In the genomic region with DNA sequence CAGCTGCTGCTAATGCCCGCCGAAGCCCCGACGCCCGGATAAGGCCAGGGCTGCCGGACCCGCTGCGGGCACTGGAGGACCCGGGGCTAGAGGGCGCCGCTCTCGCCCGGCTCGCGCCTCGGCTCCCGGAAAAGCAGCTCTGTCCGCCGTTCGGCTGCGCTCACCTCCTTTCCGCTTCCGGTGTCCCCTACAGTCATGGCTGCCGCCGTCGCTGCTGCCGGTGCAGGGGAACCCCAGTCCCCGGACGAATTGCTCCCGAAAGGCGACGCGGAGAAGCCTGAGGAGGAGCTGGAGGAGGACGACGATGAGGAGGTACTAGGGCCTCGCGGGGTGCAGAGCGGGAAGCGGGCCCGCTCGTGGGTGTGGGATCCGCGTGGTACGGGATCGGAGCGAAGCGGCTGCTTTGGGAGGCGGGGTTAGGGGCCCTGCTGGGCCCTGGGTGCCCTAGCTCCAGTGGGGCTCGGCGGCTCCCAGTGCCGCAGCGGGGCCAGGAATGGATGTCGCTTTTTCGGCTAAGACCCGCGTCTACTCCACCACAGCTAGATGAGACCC, we compare ENCODE assay signal across 8 cellular contexts. TPM values are rescaled to one million over a fixed set of nuclear protein-coding genes. Genes with fewer than 3 reads are reported as not detected.
A peak's percentile ranks its signal among the peaks of the same experiment; 100 is the strongest.
DNase-seq lines count a peak whose midpoint lies in the region; ATAC-seq and TF ChIP-seq lines count a peak whose summit lies in the region.

Gene TOMM22, plus strand, starts transcription at position 174 of the 552 bp plus-strand sequence. Its CDS starts 22 bp downstream, at position 196.

- H3K4ac ChIP-seq in trophoblast cell (ENCODE audit: low read depth, low read length) = peak within 1 kb of the TSS; percentile 93

- no peaks in the 10 kb centered on the region for H3K9me2 ChIP-seq in SU-DHL-6 (replicated peaks; ENCODE audit: insufficient read depth, low read length)

- H3K27me3 Mint-ChIP-seq in activated naive CD8-positive, alpha-beta T cell treated with anti-CD3 and anti-CD28 coated beads, Interleukin-2, amount 10 ng/mL, durations not matched to agents 7 days and 5 days = no peaks in the 10 kb centered on the region

- intact Hi-C loops in Right ventricle myocardium superior (cut with DNase I) (no loop called here), transverse colon (cut with DNase I; ENCODE audit: low total_unique reads) (no loop called here)

- H3K79me2 ChIP-seq in SU-DHL-6 (ENCODE audit: insufficient read depth, low read length) = peaks cover 10% of the 10 kb centered on the region
- peaks cover 3% of the 10 kb centered on the region for H3K79me2 ChIP-seq in trophoblast cell (ENCODE audit: control insufficient read depth, insufficient read depth, low read length, poor library complexity)

- peak within 1 kb of the TSS; percentile 99 for H4K8ac ChIP-seq in trophoblast cell (ENCODE audit: low read depth, low read length)

- POLR2A ChIA-PET in activated naive CD8-positive, alpha-beta T cell treated with anti-CD3 and anti-CD28 coated beads, Interleukin-2, amount 10 ng/mL, durations not matched to agents 7 days and 5 days (lab: Charles Lee) = interaction anchor here (0.7 to 2.9 kb wide), 16 partner anchors 8 to 1025 kb away, joined by 3 to 33 read pairs (median 5); partner anchors contain the start of genes ANKRD54, C22orf23, CBY1 and DMC1

- peak within 1 kb of the TSS; percentile 74 for H4K91ac ChIP-seq in trophoblast cell (ENCODE audit: low read depth, low read length)

- TF ChIP-seq EP300 in transverse colon (IDR thresholded peaks at IDR 0.05; ENCODE audit: low read depth) = no peak

- peaks cover 4% of the 10 kb centered on the region for H3K79me1 ChIP-seq in trophoblast cell (ENCODE audit: low read length)

- H3K27ac ChIP-seq in SU-DHL-6 (ENCODE audit: low read depth, low read length) = no peak within 1 kb of the TSS; the same call in 1 of the 2 replicates
- H3K27ac ChIP-seq in trophoblast cell (ENCODE audit: low read depth, low read length) = no peak within 1 kb of the TSS
- peak within 1 kb of the TSS; percentile 76 to 86 (median 84) for H3K27ac ChIP-seq in transverse colon

- no CpG with 5 or more reads among the region's 56 CpGs for WGBS in trophoblast cell (ENCODE audit: extremely low coverage, insufficient coverage, insufficient read length)
- WGBS in transverse colon (ENCODE audit: low coverage in 1 of 2), 2 donors = 1% methylated on average over 56 of the region's 56 CpGs; no CpG with 5 or more reads in 1 of the 2 donors

- H2AFZ ChIP-seq in SU-DHL-6 (ENCODE audit: low read depth, low read length, severe bottlenecking) = peak within 1 kb of the TSS; percentile 80
- peak within 1 kb of the TSS; percentile 92 for H2AFZ ChIP-seq in trophoblast cell (ENCODE audit: insufficient read depth, low read length, poor library complexity)

- no peak within 1 kb of the TSS for H3K23ac ChIP-seq in trophoblast cell (ENCODE audit: low read length)

- peak within 1 kb of the TSS; percentile 98 for H3K27ac Mint-ChIP-seq in activated naive CD8-positive, alpha-beta T cell treated with anti-CD3 and anti-CD28 coated beads, Interleukin-2, amount 10 ng/mL, durations not matched to agents 7 days and 5 days

- H2BK12ac ChIP-seq in trophoblast cell (ENCODE audit: low read length) = no peak within 1 kb of the TSS

- H3K4me3 ChIP-seq in SU-DHL-6 (ENCODE audit: insufficient read depth, low read length, poor library complexity, severe bottlenecking) (peak within 1 kb of the TSS; percentile 72), trophoblast cell (ENCODE audit: low read depth, low read length) (peak within 1 kb of the TSS; percentile 100), transverse colon (peak within 1 kb of the TSS; percentile 63 to 96 (median 82))

- peaks cover 20% of the 10 kb centered on the region for H3K4me1 Mint-ChIP-seq in activated naive CD8-positive, alpha-beta T cell treated with anti-CD3 and anti-CD28 coated beads, Interleukin-2, amount 10 ng/mL, durations not matched to agents 7 days and 5 days

- 0 out of 2 replicates have a peak, but pooled peaks cover 5% of the 10 kb centered on the region for H3K36me3 ChIP-seq in SU-DHL-6 (ENCODE audit: low read length)
- H3K36me3 ChIP-seq in trophoblast cell (ENCODE audit: control insufficient read depth in 1 of 2, insufficient read depth in 2 of 2, low read length in 2 of 2) = peaks cover 22 to 30% of the 10 kb centered on the region in 2 experiments
- peaks cover 0 to 23% (median 10%) of the 10 kb centered on the region in 4 donors for H3K36me3 ChIP-seq in transverse colon

- TF ChIP-seq CTCF in SU-DHL-6 (IDR thresholded peaks at IDR 0.05; ENCODE audit: insufficient read depth, low read length, poor library complexity, severe bottlenecking) (peak; percentile 85), transverse colon (IDR thresholded peaks at IDR 0.05) (peak in 4 of 5 experiments; percentile 41 to 50 (median 42))

- in situ Hi-C loops in transverse colon (cut with MboI; ENCODE audit: low pct_ligation_motif_present in 1 of 4, low pct_unique_long_range_greater_than_20kb in 1 of 4, low sequenced_read_pairs in 3 of 4) = no loop called here

- peaks cover 14% of the 10 kb centered on the region for H3K36me3 Mint-ChIP-seq in activated naive CD8-positive, alpha-beta T cell treated with anti-CD3 and anti-CD28 coated beads, Interleukin-2, amount 10 ng/mL, durations not matched to agents 7 days and 5 days

- H3K27me3 ChIP-seq in SU-DHL-6 (ENCODE audit: low read length) (no peaks in the 10 kb centered on the region), trophoblast cell (ENCODE audit: insufficient read depth, low read length) (no peaks in the 10 kb centered on the region), transverse colon (no peaks in the 10 kb centered on the region)

- H4K12ac ChIP-seq in trophoblast cell (ENCODE audit: low read depth, low read length) = peak within 1 kb of the TSS; percentile 98

- H3K4me3 Mint-ChIP-seq in activated naive CD8-positive, alpha-beta T cell treated with anti-CD3 and anti-CD28 coated beads, Interleukin-2, amount 10 ng/mL, durations not matched to agents 7 days and 5 days = peak within 1 kb of the TSS; percentile 100

- ATAC-seq in HG02588 (IDR thresholded peaks at IDR 0.05; ENCODE audit: unreplicated experiment) (peak; percentile 89), Right ventricle myocardium superior (ENCODE audit: poor library complexity) (peak; percentile 100)
- peak; percentile 96 for ATAC-seq in activated naive CD8-positive, alpha-beta T cell treated with anti-CD3 and anti-CD28 coated beads, Interleukin-2, amount 10 ng/mL, durations not matched to agents 7 days and 5 days (ENCODE audit: low read depth)

- H3K4me2 ChIP-seq in SU-DHL-6 (ENCODE audit: low read depth, low read length, poor library complexity, severe bottlenecking) (peak within 1 kb of the TSS; percentile 90), trophoblast cell (ENCODE audit: low read length) (peak within 1 kb of the TSS; percentile 94)

- H3K9me3 ChIP-seq in SU-DHL-6 (ENCODE audit: insufficient read depth, low read length) = no peaks in the 10 kb centered on the region
- no peaks in the 10 kb centered on the region for H3K9me3 ChIP-seq in trophoblast cell (ENCODE audit: insufficient read depth, low read depth, low read length)
- no peaks in the 10 kb centered on the region for H3K9me3 ChIP-seq in transverse colon

- no peaks in the 10 kb centered on the region for H3K9me3 Mint-ChIP-seq in activated naive CD8-positive, alpha-beta T cell treated with anti-CD3 and anti-CD28 coated beads, Interleukin-2, amount 10 ng/mL, durations not matched to agents 7 days and 5 days

- no peaks in the 10 kb centered on the region; the same call in 1 of the 2 replicates for H3F3A ChIP-seq in SU-DHL-6 (ENCODE audit: insufficient read depth)

- H3K9ac ChIP-seq in SU-DHL-6 (ENCODE audit: low read length) (peak within 1 kb of the TSS; percentile 76), trophoblast cell (ENCODE audit: low read length) (peak within 1 kb of the TSS; percentile 100)

- DNase-seq in NCI-H1092 treated with DMSO at 0.1 percent for 48 hours (lab: John Stamatoyannopoulos, UW) (peak; percentile 88), Right ventricle myocardium superior (peak; percentile 94), trophoblast cell (peak; percentile 86 to 89), transverse colon (peak; percentile 91)
- peak; percentile 87 for DNase-seq in activated naive CD8-positive, alpha-beta T cell treated with anti-CD3 and anti-CD28 coated beads, Interleukin-2, amount 10 ng/mL, durations not matched to agents 7 days and 5 days

- peak; percentile 84 for TF ChIP-seq POLR2A in GM10847 (IDR thresholded peaks at IDR 0.05; ENCODE audit: extremely low read depth, insufficient read length)
- TF ChIP-seq POLR2A in transverse colon (IDR thresholded peaks at IDR 0.05) = peak; percentile 85

- H4K20me1 ChIP-seq in SU-DHL-6 (ENCODE audit: low read depth, low read length) = no peaks in the 10 kb centered on the region

- H3K14ac ChIP-seq in trophoblast cell (ENCODE audit: low read length) = peak within 1 kb of the TSS; percentile 95

- peak within 1 kb of the TSS; percentile 57 for H2AK5ac ChIP-seq in trophoblast cell (ENCODE audit: low read length)

- peak within 1 kb of the TSS; percentile 0 for H2BK5ac ChIP-seq in trophoblast cell (ENCODE audit: low read depth, low read length, poor library complexity)

- H3K4me1 ChIP-seq in trophoblast cell (ENCODE audit: control insufficient read depth in 1 of 2, insufficient read depth in 2 of 2, low read length in 2 of 2) (peaks cover 5 to 8% of the 10 kb centered on the region in 2 experiments), transverse colon (peaks cover 0 to 14% (median 11%) of the 10 kb centered on the region in 4 donors)

- H3K18ac ChIP-seq in trophoblast cell (ENCODE audit: low read length) = peak within 1 kb of the TSS; percentile 67

- H2BK120ac ChIP-seq in trophoblast cell (ENCODE audit: insufficient read depth, low read length, poor library complexity) = no peak within 1 kb of the TSS

RNA-seq across cellular contexts. Expression of gene TOMM22, which starts in this region (rescaled TPM):
- 10 to 100 TPM; 58.7 to 60.4 TPM for total RNA-seq in activated naive CD8-positive, alpha-beta T cell treated with anti-CD3 and anti-CD28 coated beads, Interleukin-2, amount 10 ng/mL, durations not matched to agents 7 days and 5 days
- total RNA-seq in Right ventricle myocardium superior (60.9 TPM), transverse colon (10 to 100 TPM; 19.1 to 48.3 (median 32.9) TPM)
- polyA plus RNA-seq in trophoblast cell (2013) = 46.2 and 47.0 TPM in 2 replicates

Comparison
In these comparisons a context has a peak if more than half of its experiments do, and no peak if none do; other contexts are left out.
1. H3K27ac ChIP-seq: peak in transverse colon (4 of 4); none in SU-DHL-6 (single experiment) and trophoblast cell (single experiment).
2. Peak in every context shown above with its lines, with median percentiles within 50 percentile points of each other: ATAC-seq, DNase-seq and H3K4me3 ChIP-seq.